ENCODE assay signal across 9 cellular contexts in the genomic region with DNA sequence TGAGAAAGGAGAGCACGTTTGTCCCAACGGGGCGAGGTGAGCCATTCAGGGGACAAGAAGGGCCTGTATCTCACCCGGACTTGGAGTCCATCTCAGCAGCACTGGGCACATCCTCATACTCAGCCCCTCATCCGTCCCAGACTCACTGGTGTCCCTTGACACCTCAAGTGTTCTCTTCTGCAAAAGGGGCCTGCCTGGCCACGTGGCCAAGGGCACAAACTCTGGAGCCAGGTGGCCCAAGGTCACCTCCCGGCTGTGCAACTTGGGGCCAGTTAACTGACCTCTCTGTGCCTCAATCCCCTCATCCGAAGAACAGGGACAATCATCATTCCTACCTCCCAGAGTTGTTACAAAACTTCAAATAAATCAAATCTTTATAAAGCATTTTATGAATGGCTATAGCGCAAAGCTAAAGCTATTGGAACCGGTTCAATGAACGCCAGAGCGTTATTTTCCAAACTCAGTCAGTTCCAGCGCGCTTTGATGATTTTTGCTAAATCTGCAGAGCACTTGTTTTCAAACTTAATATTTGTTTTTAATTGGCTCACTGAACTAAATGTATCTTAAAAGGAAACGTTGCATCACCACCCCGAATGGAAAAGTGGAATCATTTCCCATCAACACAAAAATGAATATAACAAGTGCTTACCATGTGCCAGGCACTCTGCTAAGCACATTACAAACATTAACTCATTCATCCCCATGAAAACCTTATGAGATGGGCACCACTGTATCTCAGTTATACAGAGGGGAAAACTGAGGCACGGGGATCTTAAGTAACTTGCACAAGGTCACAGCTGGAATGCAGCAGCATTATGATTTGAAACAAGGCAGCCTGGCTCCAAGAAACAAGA. TPM values are rescaled to one million over a fixed set of nuclear protein-coding genes. Genes with fewer than 3 reads are reported as not detected.
DNase-seq lines count a peak whose midpoint lies in the region; ATAC-seq and TF ChIP-seq lines count a peak whose summit lies in the region.
"Had no signal": no experiment of that assay in that cellular context is flagged by ENCODE, and none has a peak within 500 bp of the region (broad histone marks: within the 10 kb centered on the region; RNA-seq: fewer than 3 reads in every experiment).

No MANE protein-coding gene starts in this region.

- H3K4me1 Mint-ChIP-seq in T-helper 17 cell, result peaks cover 13% of the 10 kb centered on the region

- H3K4me3 Mint-ChIP-seq in T-helper 17 cell, result no peak overlapping the region

- no peak for TF ChIP-seq POLR2A in ovary (IDR thresholded peaks at IDR 0.05)

- no peaks in the 10 kb centered on the region for H3K27me3 ChIP-seq in ovary
- H3K27me3 ChIP-seq: BLaER1 had no signal

- 17 to 21% (median 17%) methylated on average over 17 of the region's 17 CpGs for WGBS in ovary, 3 donors

- TF ChIP-seq CTCF in fibroblast of pulmonary artery (IDR thresholded peaks at IDR 0.05; ENCODE audit: low read length, missing control alignments) (no peak), ovary (IDR thresholded peaks at IDR 0.05) (no peak)

- H3K4me3 ChIP-seq in fibroblast of pulmonary artery (replicated peaks; ENCODE audit: low read depth, low read length), result no peak overlapping the region
- no peak overlapping the region for H3K4me3 ChIP-seq in ovary
- H3K4me3 ChIP-seq: BLaER1 had no signal

- H3K36me3 Mint-ChIP-seq in T-helper 17 cell (ENCODE audit: low read depth), result no peaks in the 10 kb centered on the region

- H3K27ac ChIP-seq in ovary, result no peak overlapping the region
- H3K27ac ChIP-seq: BLaER1 had no signal

- no peaks in the 10 kb centered on the region for H3K27me3 Mint-ChIP-seq in T-helper 17 cell

- intact Hi-C loops in ovary (cut with DNase I), result loop anchor here in 1 of 4 donors (10.0 kb wide), 1 partner anchor 333 kb away; a partner anchor contains a TSS

- peaks cover 5% of the 10 kb centered on the region for H3K4me1 ChIP-seq in ovary (ENCODE audit: insufficient read depth)

- peak; percentile 30 for ATAC-seq in T-helper 17 cell
- no peak for ATAC-seq in GM18502 (IDR thresholded peaks at IDR 0.05; ENCODE audit: poor library complexity, unreplicated experiment)

- TF ChIP-seq EP300 in ovary (IDR thresholded peaks at IDR 0.05), result peak; percentile 91

- DNase-seq in AG08395 (ENCODE audit: low spot score) (peak; percentile 35), T-helper 17 cell (no peak), fibroblast of pulmonary artery (ENCODE audit: low read depth) (peak; percentile 94), ovary (peak in 1 of 5 donors; percentile 74), putamen (ENCODE audit: low spot score) (no peak), AG08396 (ENCODE audit: low spot score) (no peak), NCI-H1092 (lab: John Stamatoyannopoulos, UW) (no peak)

- no peaks in the 10 kb centered on the region for H3K9me3 ChIP-seq in T-helper 17 cell (ENCODE audit: control insufficient read depth, low read length, poor library complexity, severe bottlenecking)
- no peaks in the 10 kb centered on the region for H3K9me3 ChIP-seq in ovary
- H3K9me3 ChIP-seq: BLaER1 had no signal

- peak overlapping the region; percentile 83 for H3K27ac Mint-ChIP-seq in T-helper 17 cell

- no peaks in the 10 kb centered on the region for H3K36me3 ChIP-seq in ovary
- H3K36me3 ChIP-seq: BLaER1 had no signal

RNA-seq across cellular contexts. Expression of a gene that starts 49.3 kb away (rescaled TPM):
- total RNA-seq in T-helper 17 cell, result 1,000 to 10,000 TPM; 1,522 to 2,429 TPM
- 1,000 to 10,000 TPM in 2 of 7 donors, 100 to 1,000 TPM in 5; 112 to 2,672 (median 185) TPM for total RNA-seq in ovary
- polyA plus RNA-seq in ovary, result 100 to 1,000 TPM; 201 to 248 TPM

Comparison
In these comparisons a context has a peak if more than half of its experiments do, and no peak if none do; other contexts are left out.
1. DNase-seq: peak in AG08395 (single experiment) and fibroblast of pulmonary artery (single experiment); none in T-helper 17 cell (0 of 3), putamen (single experiment), AG08396 (single experiment) and NCI-H1092 (single experiment).